ENCODE assay signal across 8 cellular contexts in the genomic region with DNA sequence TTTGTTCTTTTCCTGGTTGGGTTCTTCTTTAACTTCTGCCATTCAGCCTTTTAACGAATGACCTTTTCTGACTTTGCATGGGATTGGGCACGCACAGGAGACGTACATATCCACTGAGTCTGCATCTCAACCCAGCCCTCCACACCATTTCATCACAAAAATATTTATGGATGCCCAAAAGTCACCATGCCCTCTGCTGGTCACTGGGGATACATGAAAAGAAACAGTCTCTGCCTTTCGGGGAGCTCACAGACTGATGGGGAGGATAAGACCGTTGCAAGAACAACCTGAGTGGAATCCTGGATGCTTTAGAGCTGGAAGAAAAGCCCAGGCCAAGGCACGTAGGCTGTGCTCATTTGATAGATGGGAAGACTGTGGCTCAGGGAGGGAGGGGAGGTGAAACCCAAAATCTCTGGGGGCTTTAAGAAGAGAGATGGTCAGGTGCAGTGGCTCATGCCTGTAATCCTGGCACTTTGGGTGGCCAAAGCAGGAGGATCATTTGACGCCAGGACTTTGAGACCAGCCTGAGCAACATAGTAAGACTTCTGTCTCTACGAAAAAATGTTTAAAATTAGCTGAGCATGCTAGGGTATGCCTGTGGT. TPM values are rescaled to one million over a fixed set of nuclear protein-coding genes. Genes with fewer than 3 reads are reported as not detected.
DNase-seq lines count a peak whose midpoint lies in the region; ATAC-seq, FAIRE-seq and TF ChIP-seq lines count a peak whose summit lies in the region.

No MANE protein-coding gene starts in this region.

- H3K36me3 ChIP-seq in pancreas, result no peaks in the 10 kb centered on the region

- no peak for FAIRE-seq in pancreas (lab: Jason Lieb, UNC)

- peaks cover 6% of the 10 kb centered on the region for H3K4me1 Mint-ChIP-seq in activated CD4-positive, alpha-beta T cell treated with anti-CD3 and anti-CD28 coated beads for 36 hours

- H3K4me3 ChIP-seq in fibroblast of pulmonary artery (replicated peaks; ENCODE audit: low read depth, low read length), result no peak overlapping the region
- no peak overlapping the region for H3K4me3 ChIP-seq in pancreas

- H3K4me1 ChIP-seq in pancreas, result no peaks in the 10 kb centered on the region

- TF ChIP-seq CTCF in fibroblast of pulmonary artery (IDR thresholded peaks at IDR 0.05; ENCODE audit: low read length, missing control alignments) (peak; percentile 80), pancreas (IDR thresholded peaks at IDR 0.05) (peak; percentile 20 to 50 (median 34))

- H3K36me3 Mint-ChIP-seq in activated CD4-positive, alpha-beta T cell treated with anti-CD3 and anti-CD28 coated beads for 36 hours (ENCODE audit: low read depth), result no peaks in the 10 kb centered on the region

- CTCF ChIA-PET in activated CD4-positive, alpha-beta T cell treated with anti-CD3 and anti-CD28 coated beads for 36 hours (lab: Charles Lee), result interaction anchor here (0.6 to 5.9 kb wide), 13 partner anchors 8 to 114 kb away, joined by 3 to 28 read pairs (median 4); partner anchors contain the start of gene MT1E

- H3K4me3 Mint-ChIP-seq in activated CD4-positive, alpha-beta T cell treated with anti-CD3 and anti-CD28 coated beads for 36 hours, result no peak overlapping the region

- peaks cover 6% of the 10 kb centered on the region for H3K27me3 Mint-ChIP-seq in activated CD4-positive, alpha-beta T cell treated with anti-CD3 and anti-CD28 coated beads for 36 hours

- POLR2A ChIA-PET in activated CD4-positive, alpha-beta T cell treated with anti-CD3 and anti-CD28 coated beads for 36 hours (lab: Charles Lee), result no interaction called here

- H3K27ac Mint-ChIP-seq in activated CD4-positive, alpha-beta T cell treated with anti-CD3 and anti-CD28 coated beads for 36 hours, result no peak overlapping the region

- WGBS in pancreas, 2 donors, result 19 to 20% methylated on average over 8 of the region's 8 CpGs

- no peaks in the 10 kb centered on the region for H3K27me3 ChIP-seq in pancreas

- no peaks in the 10 kb centered on the region for H3K9me3 ChIP-seq in pancreas

- no peaks in the 10 kb centered on the region for H3K9me3 Mint-ChIP-seq in activated CD4-positive, alpha-beta T cell treated with anti-CD3 and anti-CD28 coated beads for 36 hours (ENCODE audit: low read depth)

- peak; percentile 53 for DNase-seq in activated CD4-positive, alpha-beta T cell treated with anti-CD3 and anti-CD28 coated beads for 36 hours
- DNase-seq in activated CD4-positive, alpha-beta T cell treated with anti-CD3 and anti-CD28 coated beads, Interleukin-2, amount 50 U/mL, for 4 hours, result no peak
- DNase-seq in LoVo (ENCODE audit: low spot score) (peak; percentile 38), UCSD-AML1 (lab: John Stamatoyannopoulos, UW; ENCODE audit: unreplicated experiment) (peak; percentile 28), fibroblast of pulmonary artery (ENCODE audit: low read depth) (peak; percentile 64), pancreas (peak in 1 of 6 donors; percentile 49), T1000 (lab: John Stamatoyannopoulos, UW) (no peak)

- intact Hi-C loops in activated CD4-positive, alpha-beta T cell treated with anti-CD3 and anti-CD28 coated beads for 36 hours (cut with DNase I, micrococcal nuclease), result loop anchor here in 1 of 2 experiments (1.0 to 10.0 kb wide), 2 partner anchors 23 to 934 kb away; partner anchors contain the start of gene CCDC102A
- intact Hi-C loops in pancreas (cut with DNase I), result no loop called here

- H3K27ac ChIP-seq in pancreas, result no peak overlapping the region

- peak; percentile 64 for ATAC-seq in activated CD4-positive, alpha-beta T cell treated with anti-CD3 and anti-CD28 coated beads for 36 hours
- ATAC-seq in pancreas (peak in 3 of 4 donors; percentile 61 to 76 (median 71)), GM18907 (IDR thresholded peaks at IDR 0.05; ENCODE audit: unreplicated experiment) (no peak)

RNA-seq across cellular contexts. Expression of gene MT2A, which starts 7.9 kb away (rescaled TPM):
- total RNA-seq in activated CD4-positive, alpha-beta T cell treated with anti-CD3 and anti-CD28 coated beads for 36 hours, result 100 to 1,000 TPM; 114 to 380 TPM
- total RNA-seq in pancreas, result 100 to 1,000 TPM in 3 of 6 donors, 10 to 100 TPM in 3; 71.0 to 389 (median 110) TPM
- polyA plus RNA-seq in pancreas, result 100 to 1,000 TPM; 254 to 495 TPM

RNA-seq across cellular contexts. Expression of gene MT3, which starts 11.2 kb away (rescaled TPM):
- total RNA-seq in activated CD4-positive, alpha-beta T cell treated with anti-CD3 and anti-CD28 coated beads for 36 hours, result 10 to 100 TPM; 10.6 to 27.0 TPM
- total RNA-seq in pancreas, result under 1 TPM in 2 of 6 donors, not detected in 4; 0.41 to 0.43 TPM
- polyA plus RNA-seq in pancreas, result 1 to 10 TPM; 1.1 to 4.6 TPM

RNA-seq across cellular contexts. Expression of gene MT1E, which starts 25.1 kb away (rescaled TPM):
- total RNA-seq in activated CD4-positive, alpha-beta T cell treated with anti-CD3 and anti-CD28 coated beads for 36 hours, result 100 to 1,000 TPM in 1 of 2 experiments, 10 to 100 TPM in 1; 61.1 to 108 TPM
- total RNA-seq in pancreas, result 100 to 1,000 TPM in 4 of 6 donors, 10 to 100 TPM in 2; 36.1 to 233 (median 158) TPM
- polyA plus RNA-seq in pancreas, result 100 to 1,000 TPM; 293 to 646 TPM

RNA-seq across cellular contexts. Expression of gene MT1M, which starts 32.0 kb away (rescaled TPM):
- not detected for total RNA-seq in activated CD4-positive, alpha-beta T cell treated with anti-CD3 and anti-CD28 coated beads for 36 hours
- total RNA-seq in pancreas, result 10 to 100 TPM in 4 of 6 donors, 1 to 10 TPM in 2; 8.3 to 28.8 (median 11.9) TPM
- polyA plus RNA-seq in pancreas, result 10 to 100 TPM; 29.7 to 34.6 TPM

RNA-seq across cellular contexts. Expression of gene MT4, which starts 35.6 kb away (rescaled TPM):
- not detected for total RNA-seq in activated CD4-positive, alpha-beta T cell treated with anti-CD3 and anti-CD28 coated beads for 36 hours
- total RNA-seq in pancreas, result not detected
- not detected for polyA plus RNA-seq in pancreas

Comparison
In these comparisons a context has a peak if more than half of its experiments do, and no peak if none do; other contexts are left out.
1. DNase-seq: peak in activated CD4-positive, alpha-beta T cell treated with anti-CD3 and anti-CD28 coated beads for 36 hours (single experiment), LoVo (single experiment), UCSD-AML1 (single experiment) and fibroblast of pulmonary artery (single experiment); none in activated CD4-positive, alpha-beta T cell treated with anti-CD3 and anti-CD28 coated beads, Interleukin-2, amount 50 U/mL, for 4 hours (0 of 2) and T1000 (single experiment).
2. RNA of gene MT3, which starts 11.2 kb away (total RNA-seq): 10.6 to 27.0 TPM in activated CD4-positive, alpha-beta T cell treated with anti-CD3 and anti-CD28 coated beads for 36 hours; 0.41 to 0.43 TPM in pancreas; every median in the first group is over 4 times any median in the second.